ENCODE assay signal across 8 cellular contexts in genomic region chr7:55722874-55723520, GRCh38.
DNase-seq lines count a peak whose midpoint lies in the region; ATAC-seq and TF ChIP-seq lines count a peak whose summit lies in the region.
"Not testable (repeated sequence)": the region's sequence is repeated elsewhere in the genome, so short reads cannot be mapped to it uniquely, and the experiment has no call there.

No MANE protein-coding gene starts in this region.

- DNase-seq in Panc1 (ENCODE audit: low read depth, low spot score); choroid plexus epithelial cell (ENCODE audit: low read depth); left lung; stimulated activated naive CD8-positive, alpha-beta T cell treated with anti-CD3 and anti-CD28 coated beads, Interleukin-15, amount 100 ng/mL, for 72 hours: not testable (repeated sequence)

- not testable (repeated sequence) for H3K4me1 ChIP-seq in Panc1 (ENCODE audit: control insufficient read depth, insufficient read depth, low read length); left lung

- H3K36me3 ChIP-seq in Panc1 (ENCODE audit: control insufficient read depth, insufficient read depth, low read length); left lung: not testable (repeated sequence)

- CTCF ChIA-PET in Panc1 (lab: Charles Lee): interaction anchor here (0.8 kb wide), 1 partner anchor 81 kb away, joined by 4 read pairs; no protein-coding TSS in a partner anchor

- not testable (repeated sequence) for H3K27ac ChIP-seq in Panc1 (ENCODE audit: low read length); left lung

- H3K4me3 Mint-ChIP-seq in stimulated activated naive CD8-positive, alpha-beta T cell treated with anti-CD3 and anti-CD28 coated beads, Interleukin-15, amount 100 ng/mL, for 72 hours: not testable (repeated sequence)

- not testable (repeated sequence) for H3K27me3 Mint-ChIP-seq in stimulated activated naive CD8-positive, alpha-beta T cell treated with anti-CD3 and anti-CD28 coated beads, Interleukin-15, amount 100 ng/mL, for 72 hours

- intact Hi-C loops in Panc1 (cut with micrococcal nuclease; ENCODE audit: unreplicated experiment): loop anchor here (2.0 kb wide), 1 partner anchor 82 kb away; no protein-coding TSS in a partner anchor
- intact Hi-C loops in left lung (cut with DNase I): not testable (repeated sequence)

- in situ Hi-C loops in Panc1 (cut with HindIII; ENCODE audit: low pct_unique_long_range_greater_than_20kb, low sequenced_read_pairs): not testable (repeated sequence)

- TF ChIP-seq CTCF in Panc1 (IDR thresholded peaks at IDR 0.05) (peak; percentile 74), choroid plexus epithelial cell (conservative IDR thresholded peaks at IDR 0.05; ENCODE audit: low read depth, low read length) (peak; percentile 16)
- TF ChIP-seq CTCF in left lung (IDR thresholded peaks at IDR 0.05): not testable (repeated sequence)

- H3K4me1 Mint-ChIP-seq in stimulated activated naive CD8-positive, alpha-beta T cell treated with anti-CD3 and anti-CD28 coated beads, Interleukin-15, amount 100 ng/mL, for 72 hours: not testable (repeated sequence)

- not testable (repeated sequence) for H3K9me3 ChIP-seq in Panc1 (ENCODE audit: control insufficient read depth, insufficient read depth, low read depth, low read length); left lung

- H3K27me3 ChIP-seq in Panc1 (ENCODE audit: control insufficient read depth, insufficient read depth, low read length); left lung: not testable (repeated sequence)

- ATAC-seq in GM18505 (IDR thresholded peaks at IDR 0.05; ENCODE audit: unreplicated experiment) (peak; percentile 95), GM19463 (IDR thresholded peaks at IDR 0.05; ENCODE audit: unreplicated experiment) (peak; percentile 99), HG02610 (IDR thresholded peaks at IDR 0.05; ENCODE audit: unreplicated experiment) (peak; percentile 99), HG03175 (IDR thresholded peaks at IDR 0.05; ENCODE audit: unreplicated experiment) (peak; percentile 97), Panc1 (peak; percentile 96), left lung (peak; percentile 89)
- ATAC-seq in stimulated activated naive CD8-positive, alpha-beta T cell treated with anti-CD3 and anti-CD28 coated beads, Interleukin-15, amount 100 ng/mL, for 72 hours: peak; percentile 91

- H3K4me3 ChIP-seq in Panc1 (ENCODE audit: low read depth in 2 of 2, low read length in 2 of 2); choroid plexus epithelial cell (ENCODE audit: low read depth, low read length); left lung: not testable (repeated sequence)

- H3K27ac Mint-ChIP-seq in stimulated activated naive CD8-positive, alpha-beta T cell treated with anti-CD3 and anti-CD28 coated beads, Interleukin-15, amount 100 ng/mL, for 72 hours: not testable (repeated sequence)

- POLR2A ChIA-PET in Panc1 (lab: Charles Lee): not testable (repeated sequence)

- not testable (repeated sequence) for BruUV-seq in Panc1 (replicated peaks; lab: Mats Ljungman, UMichigan)

- H3K9me3 Mint-ChIP-seq in stimulated activated naive CD8-positive, alpha-beta T cell treated with anti-CD3 and anti-CD28 coated beads, Interleukin-15, amount 100 ng/mL, for 72 hours: not testable (repeated sequence)

- TF ChIP-seq POLR2A in GM18505 (IDR thresholded peaks at IDR 0.05; ENCODE audit: borderline replicate concordance, extremely low read depth, insufficient read depth, insufficient read length): not testable (repeated sequence)
